ENCODE assay signal across 1 cellular context in genomic region chr10:112886463-112886862, GRCh38.
TF ChIP-seq lines count a peak whose summit lies in the region.

No MANE protein-coding gene starts in this region.

TF ChIP-seq in GM23338, 12 proteins besides CTCF, POLR2A, EP300 and RAD21 (continued from another document):
- TF ChIP-seq ETS1 (IDR thresholded peaks at IDR 0.05) (no peak), ZNF114 (CRISPR knock-in tag; IDR thresholded peaks at IDR 0.05) (no peak), EZH2phosphoT487 (IDR thresholded peaks at IDR 0.05; ENCODE audit: unreplicated experiment) (no peak), POLR2AphosphoS5 (IDR thresholded peaks at IDR 0.05; ENCODE audit: low read depth) (no peak), REST (IDR thresholded peaks at IDR 0.05; ENCODE audit: unreplicated experiment) (no peak)
